11 cellular contexts compared by ENCODE assay signal in the genomic region with DNA sequence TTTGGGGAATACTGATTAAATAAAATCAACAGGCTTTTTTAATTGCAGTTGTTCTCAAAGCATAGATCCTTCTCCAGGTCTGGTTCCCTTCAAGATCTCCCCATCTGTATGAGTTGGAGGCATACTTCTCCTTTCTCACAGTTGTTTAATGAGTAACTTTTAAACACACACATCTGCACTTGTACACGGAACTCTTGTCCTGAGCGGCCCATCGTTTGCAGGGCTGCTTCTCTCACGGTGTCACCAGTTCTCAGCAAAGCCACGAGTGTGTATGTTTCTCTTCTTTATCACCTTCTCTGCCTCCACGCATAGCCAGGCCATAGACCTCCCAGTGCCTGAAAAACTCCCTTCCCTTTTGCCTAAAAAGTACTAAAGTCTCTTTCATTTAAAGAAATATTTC.
DNase-seq lines count a peak whose midpoint lies in the region; ATAC-seq, FAIRE-seq and TF ChIP-seq lines count a peak whose summit lies in the region.
"Had no signal": no experiment of that assay in that cellular context is flagged by ENCODE, and none has a peak within 500 bp of the region (broad histone marks: within the 10 kb centered on the region; RNA-seq: fewer than 3 reads in every experiment).

No MANE protein-coding gene starts in this region.

- DNase-seq in GM19239 (ENCODE audit: insufficient read length, low spot score) (peak; percentile 20), NAMALWA (ENCODE audit: low spot score) (peak; percentile 61), cardiac septum (ENCODE audit: low spot score) (no peak), coronary artery (ENCODE audit: low spot score) (no peak), GDM1 (lab: John Stamatoyannopoulos, UW) (no peak)
- DNase-seq in stimulated activated naive B cell treated with anti-CD40 and anti-IgM and Interleukin-4, amounts not matched to agents 10 μg/mL and 1 μg/mL and 100 μg/mL, for 72 hours = no peak
- no peak for DNase-seq in activated T-cell treated with anti-CD3 and anti-CD28 coated beads, Interleukin-2, amount 50 U/mL, for 4 hours
- DNase-seq: activated CD8-positive, alpha-beta memory T cell treated with anti-CD3 and anti-CD28 coated beads for 24 hours; endodermal cell had no signal

- ATAC-seq in HG02884 (IDR thresholded peaks at IDR 0.05; ENCODE audit: unreplicated experiment) = peak; percentile 74
- peak; percentile 89 to 90 for ATAC-seq in stimulated activated naive B cell treated with anti-CD40 and anti-IgM and Interleukin-4, amounts not matched to agents 10 μg/mL and 1 μg/mL and 100 μg/mL, for 72 hours (replicated peaks)
- ATAC-seq in activated T-cell treated with anti-CD3 and anti-CD28 coated beads, Interleukin-2, amount 50 U/mL, for 4 hours = no peak

- H3K27ac ChIP-seq in coronary artery = no peak overlapping the region
- H3K27ac ChIP-seq: HL-60 had no signal

- H3K4me3 Mint-ChIP-seq in stimulated activated naive B cell treated with anti-CD40 and anti-IgM and Interleukin-4, amounts not matched to agents 10 μg/mL and 1 μg/mL and 100 μg/mL, for 72 hours = peak overlapping the region in 1 of 2 donors; percentile 24
- no peak overlapping the region for H3K4me3 Mint-ChIP-seq in activated T-cell treated with anti-CD3 and anti-CD28 coated beads, Interleukin-2, amount 50 U/mL, for 4 hours
- H3K4me3 Mint-ChIP-seq: endodermal cell had no signal

- peaks cover 17 to 34% of the 10 kb centered on the region in 2 donors for H3K27me3 Mint-ChIP-seq in stimulated activated naive B cell treated with anti-CD40 and anti-IgM and Interleukin-4, amounts not matched to agents 10 μg/mL and 1 μg/mL and 100 μg/mL, for 72 hours
- H3K27me3 Mint-ChIP-seq in activated T-cell treated with anti-CD3 and anti-CD28 coated beads, Interleukin-2, amount 50 U/mL, for 4 hours (ENCODE audit: low read depth) = peaks cover 14% of the 10 kb centered on the region

- H3K4me3 ChIP-seq in coronary artery = no peak overlapping the region

- TF ChIP-seq CTCF in coronary artery (IDR thresholded peaks at IDR 0.05) = no peak

- H3K4me1 Mint-ChIP-seq in stimulated activated naive B cell treated with anti-CD40 and anti-IgM and Interleukin-4, amounts not matched to agents 10 μg/mL and 1 μg/mL and 100 μg/mL, for 72 hours = peaks cover 10 to 30% of the 10 kb centered on the region in 2 donors
- H3K4me1 Mint-ChIP-seq in activated T-cell treated with anti-CD3 and anti-CD28 coated beads, Interleukin-2, amount 50 U/mL, for 4 hours (ENCODE audit: low read depth) = no peaks in the 10 kb centered on the region

- intact Hi-C loops in cardiac septum (cut with DNase I) = no loop called here

- peak; percentile 80 for FAIRE-seq in GM19239 (lab: Jason Lieb, UNC)

- H3K9me3 Mint-ChIP-seq in stimulated activated naive B cell treated with anti-CD40 and anti-IgM and Interleukin-4, amounts not matched to agents 10 μg/mL and 1 μg/mL and 100 μg/mL, for 72 hours = peaks cover 0 to 2% of the 10 kb centered on the region in 2 donors
- H3K9me3 Mint-ChIP-seq in activated T-cell treated with anti-CD3 and anti-CD28 coated beads, Interleukin-2, amount 50 U/mL, for 4 hours = no peaks in the 10 kb centered on the region
- H3K9me3 Mint-ChIP-seq: endodermal cell had no signal

- no peaks in the 10 kb centered on the region for H3K36me3 Mint-ChIP-seq in stimulated activated naive B cell treated with anti-CD40 and anti-IgM and Interleukin-4, amounts not matched to agents 10 μg/mL and 1 μg/mL and 100 μg/mL, for 72 hours
- H3K36me3 Mint-ChIP-seq in activated T-cell treated with anti-CD3 and anti-CD28 coated beads, Interleukin-2, amount 50 U/mL, for 4 hours (ENCODE audit: insufficient read depth) = no peaks in the 10 kb centered on the region

- H3K27ac Mint-ChIP-seq in stimulated activated naive B cell treated with anti-CD40 and anti-IgM and Interleukin-4, amounts not matched to agents 10 μg/mL and 1 μg/mL and 100 μg/mL, for 72 hours = no peak overlapping the region
- H3K27ac Mint-ChIP-seq: endodermal cell had no signal

Comparison
In these comparisons a context has a peak if more than half of its experiments do, and no peak if none do; other contexts are left out.
1. DNase-seq: peak in GM19239 (single experiment) and NAMALWA (single experiment); none in stimulated activated naive B cell treated with anti-CD40 and anti-IgM and Interleukin-4, amounts not matched to agents 10 μg/mL and 1 μg/mL and 100 μg/mL, for 72 hours (single experiment), cardiac septum (single experiment), activated T-cell treated with anti-CD3 and anti-CD28 coated beads, Interleukin-2, amount 50 U/mL, for 4 hours (single experiment), coronary artery (single experiment) and GDM1 (single experiment).
2. ATAC-seq: peak in HG02884 (single experiment) and stimulated activated naive B cell treated with anti-CD40 and anti-IgM and Interleukin-4, amounts not matched to agents 10 μg/mL and 1 μg/mL and 100 μg/mL, for 72 hours (2 of 2); none in activated T-cell treated with anti-CD3 and anti-CD28 coated beads, Interleukin-2, amount 50 U/mL, for 4 hours (0 of 2).